Comparison of ENCODE assay signal across 1 cellular context in the genomic region with DNA sequence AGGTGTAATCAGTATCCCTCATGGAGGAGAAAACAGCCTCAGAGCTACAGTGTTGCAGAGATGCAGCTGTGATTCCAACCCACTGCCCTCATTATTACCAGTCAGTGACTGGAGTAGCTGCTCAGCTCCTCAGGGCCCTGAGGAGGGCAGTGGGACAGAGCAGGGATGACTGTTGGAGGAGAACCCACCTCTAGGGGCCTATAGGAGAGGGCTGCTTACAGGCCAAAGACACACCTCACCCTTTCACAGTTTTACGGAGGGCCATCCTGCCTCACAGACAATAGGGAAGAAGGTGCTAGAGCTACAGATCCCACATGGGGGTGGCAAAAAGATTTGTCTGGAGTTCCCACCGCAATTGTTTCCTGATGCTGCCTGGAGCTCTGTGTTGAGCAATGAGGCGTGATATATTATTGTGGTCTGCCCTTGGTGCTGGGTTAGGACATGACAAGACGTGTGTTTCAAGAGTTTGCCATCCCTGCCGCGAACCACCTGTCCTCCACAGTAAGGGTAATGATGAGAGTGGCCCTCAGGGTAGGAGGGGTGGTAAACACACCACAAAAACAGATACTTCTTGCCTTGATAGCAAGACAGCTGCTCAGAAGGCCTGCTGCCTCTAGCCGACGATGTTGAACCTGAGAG.
TF ChIP-seq lines count a peak whose summit lies in the region.

No MANE protein-coding gene starts in this region.

TF ChIP-seq in WTC11, 78 proteins besides CTCF, POLR2A, EP300 and RAD21 (continued from another document):
- TF ChIP-seq AFF4 (CRISPR knock-in tag; IDR thresholded peaks at IDR 0.05; ENCODE audit: borderline replicate concordance), result no peak
- TF ChIP-seq TEAD4 (CRISPR knock-in tag; IDR thresholded peaks at IDR 0.05), result no peak
- TF ChIP-seq JAZF1 (CRISPR knock-in tag; IDR thresholded peaks at IDR 0.05), result no peak
- no peak for TF ChIP-seq ZNF138 (CRISPR knock-in tag; conservative IDR thresholded peaks at IDR 0.05)
- TF ChIP-seq ETV6 (CRISPR knock-in tag; IDR thresholded peaks at IDR 0.05), result no peak
- TF ChIP-seq HMGA2 (CRISPR knock-in tag; IDR thresholded peaks at IDR 0.05), result no peak
- TF ChIP-seq NFATC4 (CRISPR knock-in tag; IDR thresholded peaks at IDR 0.05), result no peak
- TF ChIP-seq MYBL2 (CRISPR knock-in tag; IDR thresholded peaks at IDR 0.05), result no peak
- TF ChIP-seq JUN (CRISPR knock-in tag; IDR thresholded peaks at IDR 0.05), result no peak
